Comparison of ENCODE assay signal across 24 cellular contexts in genomic region chr3:64878372-64878771, GRCh38.
DNase-seq lines count a peak whose midpoint lies in the region; ATAC-seq and TF ChIP-seq lines count a peak whose summit lies in the region.
"Had no signal": no experiment of that assay in that cellular context is flagged by ENCODE, and none has a peak within 500 bp of the region (broad histone marks: within the 10 kb centered on the region; RNA-seq: fewer than 3 reads in every experiment).

No MANE protein-coding gene starts in this region.

- no peak overlapping the region for H2BK12ac ChIP-seq in mesenchymal stem cell (ENCODE audit: low read length in 2 of 2)

- H4K91ac ChIP-seq in mesenchymal stem cell (ENCODE audit: low read length), result no peak overlapping the region

- H2BK15ac ChIP-seq in mesenchymal stem cell (ENCODE audit: low read depth, poor library complexity, severe bottlenecking), result no peak overlapping the region

- no peak overlapping the region for H3K4me2 ChIP-seq in fibroblast of lung (ENCODE audit: extremely low read depth, insufficient read depth, low read length)
- H3K4me2 ChIP-seq in mesenchymal stem cell (ENCODE audit: low read length, poor library complexity, severe bottlenecking), result no peak overlapping the region

- H2BK5ac ChIP-seq in mesenchymal stem cell (ENCODE audit: low read depth, low read length, poor library complexity, severe bottlenecking), result no peak overlapping the region

- H3K36me3 ChIP-seq in fibroblast of lung (ENCODE audit: control insufficient read depth, insufficient read depth, low read length) (no peaks in the 10 kb centered on the region), mesenchymal stem cell (ENCODE audit: control insufficient read depth in 1 of 2, insufficient read depth in 2 of 2, low read depth in 1 of 2, low read length in 2 of 2) (no peaks in the 10 kb centered on the region)
- H3K36me3 ChIP-seq: left lung, prostate gland had no signal

- no peak overlapping the region for H3K14ac ChIP-seq in mesenchymal stem cell (ENCODE audit: low read length in 2 of 2)

- no peak overlapping the region for H3K4me3 ChIP-seq in fibroblast of lung (replicated peaks in 1 of 4; ENCODE audit: control extremely low read depth in 1 of 4, insufficient read depth in 1 of 4, low read depth in 3 of 4, low read length in 4 of 4)
- H3K4me3 ChIP-seq in mesenchymal stem cell (ENCODE audit: insufficient read depth in 1 of 2, low read depth in 1 of 2, low read length in 2 of 2), result no peak overlapping the region
- H3K4me3 ChIP-seq: left lung, prostate gland had no signal

- ATAC-seq in GM19023 (IDR thresholded peaks at IDR 0.05; ENCODE audit: unreplicated experiment), result no peak
- ATAC-seq in GM18517 (IDR thresholded peaks at IDR 0.05; ENCODE audit: unreplicated experiment), result no peak
- ATAC-seq in GM18519 (IDR thresholded peaks at IDR 0.05; ENCODE audit: low FRiP score, unreplicated experiment), result no peak
- ATAC-seq: left lung, T-helper 17 cell had no signal

- no peaks in the 10 kb centered on the region for H3K79me2 ChIP-seq in fibroblast of lung (ENCODE audit: control insufficient read depth, insufficient read depth, low read length)

- H3K4me1 ChIP-seq in fibroblast of lung (ENCODE audit: control insufficient read depth, extremely low read depth, insufficient read depth, low read length), result peaks cover 3% of the 10 kb centered on the region
- no peaks in the 10 kb centered on the region for H3K4me1 ChIP-seq in mesenchymal stem cell (ENCODE audit: control insufficient read depth, insufficient read depth, low read depth, low read length)
- H3K4me1 ChIP-seq: left lung, prostate gland had no signal

- H3K27ac ChIP-seq in fibroblast of lung (ENCODE audit: insufficient read depth, low read length) (no peak overlapping the region), mesenchymal stem cell (ENCODE audit: low read length, poor library complexity, severe bottlenecking) (no peak overlapping the region)
- H3K27ac ChIP-seq: left lung, prostate gland, VCaP had no signal

- H4K20me1 ChIP-seq in fibroblast of lung (ENCODE audit: control insufficient read depth, extremely low read depth, insufficient read depth, low read length), result no peaks in the 10 kb centered on the region

- H3K9ac ChIP-seq in fibroblast of lung (ENCODE audit: insufficient read depth, low read length), result no peak overlapping the region
- no peak overlapping the region for H3K9ac ChIP-seq in mesenchymal stem cell (ENCODE audit: low read length)

- no peak overlapping the region for H3K23ac ChIP-seq in mesenchymal stem cell (ENCODE audit: low read length in 2 of 2)

- no peak overlapping the region for H3K18ac ChIP-seq in mesenchymal stem cell (ENCODE audit: low read depth in 1 of 2, low read length in 2 of 2)

- no peaks in the 10 kb centered on the region for H3K9me3 ChIP-seq in fibroblast of lung (ENCODE audit: control insufficient read depth, insufficient read depth, low read depth, low read length)
- no peaks in the 10 kb centered on the region for H3K9me3 ChIP-seq in mesenchymal stem cell (ENCODE audit: control insufficient read depth, low read length)
- H3K9me3 ChIP-seq: prostate gland had no signal

- no peaks in the 10 kb centered on the region for H3K79me1 ChIP-seq in mesenchymal stem cell (replicated peaks; ENCODE audit: low read length, poor library complexity, severe bottlenecking)

- H2AK5ac ChIP-seq in mesenchymal stem cell (ENCODE audit: low read length, severe bottlenecking), result no peak overlapping the region

- DNase-seq in HT1080 (ENCODE audit: low read depth), result peak; percentile 27
- peak; percentile 27 for DNase-seq in SW480 (ENCODE audit: low spot score)
- DNase-seq in fibroblast of lung (ENCODE audit: low read depth in 2 of 2), result peak; percentile 39 to 57
- peak; percentile 26 for DNase-seq in mesenchymal stem cell
- DNase-seq in NCI-H82 (lab: John Stamatoyannopoulos, UW), result no peak
- DNase-seq: activated CD8-positive, alpha-beta memory T cell treated with anti-CD3 and anti-CD28 coated beads, Interleukin-2, amount 50 U/mL, for 48 hours; activated effector memory CD4-positive, alpha-beta T cell treated with Interleukin-2 at 50 U/mL for 16 hours; CD4-positive, alpha-beta memory T cell; erythroblast; H9; left lung; MM.1S; NCI-H146; NCI-H2171 treated with DMSO at 0.1 percent for 48 hours; NCI-H526 treated with DMSO at 0.1 percent for 48 hours; SIG-M5; stimulated activated CD4-positive, alpha-beta T cell treated with anti-CD3 and anti-CD28 coated beads, Interleukin-2, amount 100 ng/mL, for 24 hours; stimulated activated naive CD4-positive, alpha-beta T cell; T-helper 17 cell had no signal

- TF ChIP-seq CTCF in fibroblast of lung (conservative IDR thresholded peaks at IDR 0.05 in 1 of 2, IDR thresholded peaks at IDR 0.05 in 1 of 2; ENCODE audit: low read depth in 1 of 2, low read length in 2 of 2), result no peak

- no peaks in the 10 kb centered on the region for H3K27me3 ChIP-seq in fibroblast of lung (ENCODE audit: control insufficient read depth, insufficient read depth, low read length)
- no peaks in the 10 kb centered on the region for H3K27me3 ChIP-seq in mesenchymal stem cell (ENCODE audit: control insufficient read depth in 1 of 2, insufficient read depth in 1 of 2, low read length in 2 of 2)
- H3K27me3 ChIP-seq: left lung had no signal

- no peak overlapping the region for H4K8ac ChIP-seq in mesenchymal stem cell (ENCODE audit: low read length)

- 69% methylated on average over 2 of the region's 2 CpGs for WGBS in mesenchymal stem cell

- H2BK120ac ChIP-seq in mesenchymal stem cell (ENCODE audit: low read depth, low read length), result no peak overlapping the region

- H3K4ac ChIP-seq in mesenchymal stem cell (ENCODE audit: low read depth in 1 of 2, low read length in 2 of 2), result no peak overlapping the region

- H2AFZ ChIP-seq in fibroblast of lung (ENCODE audit: low read length) (no peak overlapping the region), mesenchymal stem cell (ENCODE audit: low read depth, low read length) (no peak overlapping the region)
